In the genomic region with DNA sequence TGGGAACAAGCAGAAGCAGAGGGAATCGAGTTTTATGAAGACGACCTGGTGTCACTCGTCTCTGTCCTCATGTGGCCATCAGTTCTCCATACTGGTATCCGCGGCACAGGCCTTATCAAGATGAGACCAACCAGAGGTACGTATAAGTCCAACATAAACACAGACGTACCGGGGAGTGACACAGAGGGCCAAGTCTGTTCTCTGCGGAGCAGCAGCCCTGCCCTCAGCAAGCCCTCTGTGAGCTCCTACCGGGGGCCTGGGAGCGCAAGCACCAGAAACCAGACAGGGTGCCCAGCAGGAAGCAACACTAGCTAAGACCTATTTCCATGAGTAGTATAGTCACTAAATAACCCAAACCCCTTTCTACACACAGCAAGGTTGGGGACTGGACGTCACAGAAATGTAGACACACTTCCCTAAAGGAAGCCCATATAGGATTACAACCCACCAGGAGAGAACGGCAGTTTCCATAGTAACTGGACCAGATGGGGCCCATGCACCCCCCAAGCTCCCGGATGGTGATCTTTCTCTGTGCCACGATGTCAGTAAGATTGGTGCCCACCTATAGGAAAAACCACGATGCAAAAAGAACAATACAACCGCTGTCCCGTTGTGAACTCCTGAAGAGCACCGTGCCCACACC, we compare ENCODE assay signal across 8 cellular contexts. TPM values are rescaled to one million over a fixed set of nuclear protein-coding genes. Genes with fewer than 3 reads are reported as not detected.
DNase-seq lines count a peak whose midpoint lies in the region; ATAC-seq and TF ChIP-seq lines count a peak whose summit lies in the region.

No MANE protein-coding gene starts in this region.

- CTCF ChIA-PET in MCF 10A (lab: Yijun Ruan, JAX): interaction anchor here (0.8 to 1.1 kb wide), 2 partner anchors 10 to 14 kb away, joined by 3 read pairs; no protein-coding TSS in a partner anchor

- peak overlapping the region; percentile 92 for H3K4me3 ChIP-seq in BE2C (ENCODE audit: low read depth, low read length)
- peak overlapping the region; percentile 82 to 92 for H3K4me3 ChIP-seq in mucosa of rectum (ENCODE audit: low read length in 2 of 2)

- POLR2A ChIA-PET in MCF 10A (lab: Yijun Ruan, JAX): interaction anchor here (0.6 to 5.0 kb wide), 13 partner anchors 13 to 1425 kb away, joined by 3 to 122 read pairs (median 11); partner anchors contain the start of genes CCDC137, FAAP100, MRPL12 and NDUFAF8

- ATAC-seq in HG03354 (IDR thresholded peaks at IDR 0.05; ENCODE audit: poor library complexity, severe bottlenecking, unreplicated experiment): no peak

- intact Hi-C loops in MCF 10A (cut with micrococcal nuclease): loop anchor here (1.0 to 2.0 kb wide), 2 partner anchors 16 to 45 kb away; partner anchors contain the start of genes CCDC137, NPLOC4, OXLD1 and TSPAN10

- no peaks in the 10 kb centered on the region for H3K27me3 ChIP-seq in BE2C
- H3K27me3 ChIP-seq in mucosa of rectum (ENCODE audit: control insufficient read depth in 2 of 2, insufficient read depth in 2 of 2, low read length in 2 of 2): no peaks in the 10 kb centered on the region

- H3K27me3 Mint-ChIP-seq in IgD-negative memory B cell (no peaks in the 10 kb centered on the region), MCF 10A (ENCODE audit: insufficient read depth, unreplicated experiment) (no peaks in the 10 kb centered on the region)

- DNase-seq in BE2C (no peak), MCF 10A (ENCODE audit: unreplicated experiment) (no peak), NCI-H510A treated with DMSO at 0.1 percent for 48 hours (lab: John Stamatoyannopoulos, UW) (no peak), GM13977 (ENCODE audit: low spot score) (no peak)
- DNase-seq in activated effector memory CD4-positive, alpha-beta T cell treated with anti-CD3 and anti-CD28 coated beads, Interleukin-2, amount 50 U/mL, for 16 hours: no peak

- H3K4me1 Mint-ChIP-seq in IgD-negative memory B cell: peaks cover 14 to 24% (median 21%) of the 10 kb centered on the region in 3 donors
- H3K4me1 Mint-ChIP-seq in MCF 10A (ENCODE audit: insufficient read depth, unreplicated experiment): peaks cover 5% of the 10 kb centered on the region

- TF ChIP-seq CTCF in BE2C (IDR thresholded peaks at IDR 0.05; ENCODE audit: low read depth, low read length) (no peak), MCF 10A (IDR thresholded peaks at IDR 0.05; ENCODE audit: unreplicated experiment) (no peak), GM13977 (IDR thresholded peaks at IDR 0.05; ENCODE audit: extremely low read depth, insufficient read depth, missing control alignments) (no peak)

- BruUV-seq in MCF 10A (replicated peaks; lab: Mats Ljungman, UMichigan): no TSS peak

- H3K36me3 ChIP-seq in BE2C (peaks cover 20% of the 10 kb centered on the region), mucosa of rectum (ENCODE audit: control insufficient read depth in 2 of 2, insufficient read depth in 2 of 2, low read length in 2 of 2) (peaks cover 16 to 21% of the 10 kb centered on the region in 2 donors)

- H3K9me3 Mint-ChIP-seq in IgD-negative memory B cell (no peaks in the 10 kb centered on the region), MCF 10A (ENCODE audit: unreplicated experiment) (no peaks in the 10 kb centered on the region)

- peak overlapping the region; percentile 87 to 99 (median 94) for H3K4me3 Mint-ChIP-seq in IgD-negative memory B cell
- peak overlapping the region; percentile 91 for H3K4me3 Mint-ChIP-seq in MCF 10A (ENCODE audit: unreplicated experiment)

- H3K27ac ChIP-seq in mucosa of rectum (ENCODE audit: low read depth in 2 of 2, low read length in 2 of 2): peak overlapping the region in 1 of 2 donors; percentile 71

- peak overlapping the region; percentile 27 to 97 (median 96) for H3K27ac Mint-ChIP-seq in IgD-negative memory B cell
- peak overlapping the region; percentile 89 for H3K27ac Mint-ChIP-seq in MCF 10A (ENCODE audit: low read depth, unreplicated experiment)

- in situ Hi-C loops in GM13977 (cut with MboI; ENCODE audit: low pct_unique_long_range_greater_than_20kb, low sequenced_read_pairs, unreplicated experiment): no loop called here

- H3K9ac ChIP-seq in mucosa of rectum (ENCODE audit: low read depth in 1 of 2, low read length in 2 of 2): peak overlapping the region; percentile 81 to 83

- H3K4me1 ChIP-seq in BE2C (no peaks in the 10 kb centered on the region), mucosa of rectum (ENCODE audit: control insufficient read depth in 2 of 2, insufficient read depth in 2 of 2, low read length in 2 of 2) (peaks cover 9 to 21% of the 10 kb centered on the region in 2 donors)

- H3K9me3 ChIP-seq in BE2C (no peaks in the 10 kb centered on the region), mucosa of rectum (ENCODE audit: control insufficient read depth in 2 of 2, low read length in 2 of 2) (no peaks in the 10 kb centered on the region)

- H3K36me3 Mint-ChIP-seq in IgD-negative memory B cell (no peaks in the 10 kb centered on the region), MCF 10A (ENCODE audit: insufficient read depth, unreplicated experiment) (peaks cover 40% of the 10 kb centered on the region)

RNA-seq across cellular contexts. Expression of gene ARL16, which starts 0.9 kb away (rescaled TPM):
- 101 TPM for polyA plus RNA-seq in BE2C (2012; ENCODE audit: insufficient read depth, insufficient read length, low read depth)
- 33.2 TPM for polyA plus RNA-seq in IgD-negative memory B cell
- 34.8 and 38.6 TPM in 2 replicates for total RNA-seq in MCF 10A (2022)

RNA-seq across cellular contexts. Expression of gene HGS, which starts 1.1 kb away (rescaled TPM):
- polyA plus RNA-seq in BE2C (2012; ENCODE audit: insufficient read depth, insufficient read length, low read depth): 393 TPM
- polyA plus RNA-seq in IgD-negative memory B cell: 37.6 TPM
- total RNA-seq in MCF 10A (2022): 160 and 178 TPM in 2 replicates

RNA-seq across cellular contexts. Expression of gene CCDC137, which starts 16.1 kb away (rescaled TPM):
- polyA plus RNA-seq in BE2C (2012; ENCODE audit: insufficient read depth, insufficient read length, low read depth): 66.0 TPM
- polyA plus RNA-seq in IgD-negative memory B cell: 27.9 TPM
- total RNA-seq in MCF 10A (2022): 23.9 and 27.1 TPM in 2 replicates

RNA-seq across cellular contexts. Expression of gene OXLD1, which starts 16.3 kb away (rescaled TPM):
- 202 TPM for polyA plus RNA-seq in BE2C (2012; ENCODE audit: insufficient read depth, insufficient read length, low read depth)
- 77.7 TPM for polyA plus RNA-seq in IgD-negative memory B cell
- total RNA-seq in MCF 10A (2022): 47.6 and 54.8 TPM in 2 replicates

RNA-seq across cellular contexts. Expression of gene MRPL12, which starts 20.5 kb away (rescaled TPM):
- 451 TPM for polyA plus RNA-seq in BE2C (2012; ENCODE audit: insufficient read depth, insufficient read length, low read depth)
- 63.7 TPM for polyA plus RNA-seq in IgD-negative memory B cell
- 82.6 and 143 TPM in 2 replicates for total RNA-seq in MCF 10A (2022)
